In genomic region chr22:38699143-38699542, GRCh38 we compare ENCODE assay signal across 1 cellular context.
TF ChIP-seq lines count a peak whose summit lies in the region.

No MANE protein-coding gene starts in this region.

TF ChIP-seq in HepG2, 621 proteins besides CTCF, POLR2A, EP300 and RAD21:
- TF ChIP-seq KAT8 (CRISPR knock-in tag; IDR thresholded peaks at IDR 0.05): 0 out of 2 replicates have a peak, but pooled peaks have one; percentile 23
- no peak for TF ChIP-seq ZFP62 (CRISPR knock-in tag; IDR thresholded peaks at IDR 0.05)
- TF ChIP-seq NR2F1 (CRISPR knock-in tag; IDR thresholded peaks at IDR 0.05): no peak
